9 cellular contexts compared by ENCODE assay signal in the genomic region with DNA sequence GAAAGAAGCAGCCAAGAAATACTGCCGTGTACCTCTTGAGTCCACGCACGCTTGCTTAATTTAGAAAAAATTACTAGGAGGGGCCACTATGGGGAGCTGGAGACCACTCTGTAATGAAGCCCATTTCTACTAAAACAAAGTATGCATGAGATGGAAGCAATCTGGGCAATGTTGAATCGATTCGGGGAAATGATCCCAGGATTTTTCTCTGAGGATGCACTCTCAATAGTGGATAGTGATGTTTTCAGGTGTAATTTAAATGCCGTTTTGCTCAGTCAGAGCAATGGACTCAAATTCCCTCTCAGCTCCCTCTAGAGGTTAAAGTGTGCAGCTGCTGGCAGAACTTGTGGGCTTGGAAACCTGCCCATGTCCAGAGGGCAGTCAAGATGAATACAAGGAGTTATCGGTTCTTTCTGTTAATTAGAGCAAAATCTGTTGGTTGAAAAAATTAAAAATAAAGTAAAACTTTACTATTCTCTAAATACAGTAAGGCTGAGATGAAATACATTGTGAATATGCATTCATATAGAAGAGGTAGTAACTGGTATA.
DNase-seq lines count a peak whose midpoint lies in the region; ATAC-seq and TF ChIP-seq lines count a peak whose summit lies in the region.
"Had no signal": no experiment of that assay in that cellular context is flagged by ENCODE, and none has a peak within 500 bp of the region (broad histone marks: within the 10 kb centered on the region; RNA-seq: fewer than 3 reads in every experiment).

No MANE protein-coding gene starts in this region.

- DNase-seq in NCI-H1436 (lab: John Stamatoyannopoulos, UW) (peak; percentile 72), NCI-H1436 treated with DMSO at 0.1 percent for 48 hours (lab: John Stamatoyannopoulos, UW) (no peak), OCI-LY7 (ENCODE audit: low spot score) (peak; percentile 47), astrocyte of the spinal cord (ENCODE audit: low read depth, low spot score) (peak; percentile 85), immature natural killer cell (peak; percentile 54 to 64 (median 61))
- peak; percentile 28 for DNase-seq in stimulated activated CD4-positive, alpha-beta T cell treated with anti-CD3 and anti-CD28 coated beads, Interleukin-12 subunit alpha, Interleukin-12 subunit beta, amount 100 ng/mL, for 4 hours

- ATAC-seq in GM21367 (IDR thresholded peaks at IDR 0.05; ENCODE audit: unreplicated experiment) (peak; percentile 83), HG03558 (IDR thresholded peaks at IDR 0.05; ENCODE audit: extremely low read depth, unreplicated experiment) (peak; percentile 86)

- TF ChIP-seq CTCF in OCI-LY7 (conservative IDR thresholded peaks at IDR 0.05; ENCODE audit: low read length) (peak; percentile 99), astrocyte of the spinal cord (IDR thresholded peaks at IDR 0.05; ENCODE audit: low read depth, low read length) (peak; percentile 91)

- H3K27ac Mint-ChIP-seq in immature natural killer cell = no peak overlapping the region
- H3K27ac Mint-ChIP-seq: CD8-positive, alpha-beta memory T cell had no signal

- no TSS peak for BruUV-seq in OCI-LY7 (replicated peaks; lab: Mats Ljungman, UMichigan)

- no peaks in the 10 kb centered on the region for H3K36me3 ChIP-seq in OCI-LY7 (ENCODE audit: insufficient read depth, low read length)

- H3K9me3 ChIP-seq in OCI-LY7 (ENCODE audit: low read length) = no peaks in the 10 kb centered on the region

- no peaks in the 10 kb centered on the region for H4K20me1 ChIP-seq in OCI-LY7 (ENCODE audit: insufficient read depth, low read length)

- no peaks in the 10 kb centered on the region for H3K79me2 ChIP-seq in OCI-LY7 (ENCODE audit: insufficient read depth, low read depth, low read length)

- intact Hi-C loops in OCI-LY7 (cut with micrococcal nuclease; ENCODE audit: unreplicated experiment) = loop anchor here (5.0 to 10.0 kb wide), 2 partner anchors 151 to 754 kb away; a partner anchor contains a TSS

- peaks cover 7 to 18% of the 10 kb centered on the region in 2 donors for H3K4me1 Mint-ChIP-seq in immature natural killer cell

- H3K36me3 Mint-ChIP-seq in immature natural killer cell = no peaks in the 10 kb centered on the region
- H3K36me3 Mint-ChIP-seq: CD8-positive, alpha-beta memory T cell had no signal

- H3K27me3 Mint-ChIP-seq in immature natural killer cell (ENCODE audit: low read depth in 3 of 3) = peaks cover 0 to 3% (median 0%) of the 10 kb centered on the region in 3 donors

- peak overlapping the region in 3 of 5 donors; percentile 33 to 41 (median 40) for H3K4me3 Mint-ChIP-seq in immature natural killer cell
- H3K4me3 Mint-ChIP-seq: CD8-positive, alpha-beta memory T cell had no signal

- no peak overlapping the region for H3K27ac ChIP-seq in OCI-LY7 (ENCODE audit: low read depth, low read length, poor library complexity, severe bottlenecking)

- H3K4me1 ChIP-seq in OCI-LY7 (ENCODE audit: insufficient read depth, low read length, poor library complexity, severe bottlenecking) = no peaks in the 10 kb centered on the region

- H3K4me3 ChIP-seq in OCI-LY7 (ENCODE audit: low read depth, low read length, poor library complexity, severe bottlenecking) (no peak overlapping the region), astrocyte of the spinal cord (ENCODE audit: low read depth, low read length) (no peak overlapping the region)

- H3K4me2 ChIP-seq in OCI-LY7 (ENCODE audit: low read length) = no peak overlapping the region

- H2AFZ ChIP-seq in OCI-LY7 (ENCODE audit: low read length) = 0 out of 2 replicates have a peak overlapping the region, but pooled peaks have one; percentile 28

- H3K9me2 ChIP-seq in OCI-LY7 (ENCODE audit: insufficient read depth, low read length) = no peaks in the 10 kb centered on the region

- POLR2A ChIA-PET in OCI-LY7 (lab: Charles Lee) = interaction anchor here (1.1 kb wide), 1 partner anchor 95 kb away, joined by 3 read pairs; no protein-coding TSS in a partner anchor

- H3K9me3 Mint-ChIP-seq in immature natural killer cell = peaks cover 0 to 3% (median 0%) of the 10 kb centered on the region in 6 donors

- in situ Hi-C loops in astrocyte of the spinal cord (cut with HindIII; ENCODE audit: low sequenced_read_pairs) = no loop called here

- CTCF ChIA-PET in OCI-LY7 (lab: Charles Lee; ENCODE audit: unreplicated experiment) = interaction anchor here (0.5 to 1.4 kb wide), 3 partner anchors 11 to 68 kb away, joined by 3 read pairs; no protein-coding TSS in a partner anchor
